Comparison of ENCODE assay signal across 22 cellular contexts in the genomic region with DNA sequence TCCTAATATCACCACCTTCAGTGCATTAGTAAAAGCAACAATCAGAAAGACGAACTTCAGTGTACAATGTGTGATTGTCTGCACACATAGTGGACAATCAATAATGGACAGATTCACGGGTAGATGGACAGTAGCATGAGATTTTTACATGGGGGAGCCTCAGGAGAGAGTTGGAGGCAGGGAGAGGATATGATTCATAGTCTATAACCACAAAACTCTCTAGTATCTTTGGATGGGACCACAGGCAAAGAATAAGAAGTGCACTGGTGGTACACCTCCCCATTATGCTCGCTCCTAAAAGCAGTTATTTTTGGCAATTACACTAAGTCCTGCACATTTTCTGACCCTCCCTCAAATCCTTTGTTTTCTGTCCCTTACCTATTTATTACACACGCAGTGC.
"Had no signal": no experiment of that assay in that cellular context is flagged by ENCODE, and none has a peak within 500 bp of the region (broad histone marks: within the 10 kb centered on the region; RNA-seq: fewer than 3 reads in every experiment).

No MANE protein-coding gene starts in this region.

- H3K27me3 ChIP-seq: body of pancreas had no signal

- H3K4me1 ChIP-seq: body of pancreas had no signal

- H3K9me3 ChIP-seq: body of pancreas had no signal

- ATAC-seq: activated naive CD4-positive, alpha-beta T cell treated with anti-CD3 and anti-CD28 coated beads, Interleukin-2, amount 50 U/mL, for 72 hours; activated naive CD8-positive, alpha-beta T cell treated with anti-CD3 and anti-CD28 coated beads, Interleukin-2, amount 50 U/mL, for 24 hours; activated T-cell treated with anti-CD3 and anti-CD28 coated beads, Interleukin-2, amount 50 U/mL, for 4 hours; body of pancreas; PC-3 had no signal

- H3K4me3 ChIP-seq: body of pancreas had no signal

- DNase-seq: activated CD4-positive, alpha-beta memory T cell treated with anti-CD3 and anti-CD28 coated beads for 36 hours; activated CD4-positive, alpha-beta T cell treated with anti-CD3 and anti-CD28 coated beads, Interleukin-2, amount 10 ng/mL, durations not matched to agents 7 days and 5 days; activated CD4-positive, CD25-positive, alpha-beta regulatory T cell; activated CD8-positive, alpha-beta memory T cell treated with anti-CD3 and anti-CD28 coated beads for 24 hours; activated effector memory CD4-positive, alpha-beta T cell treated with anti-CD3 and anti-CD28 coated beads, Interleukin-2, amount 50 U/mL, for 16 hours; activated naive CD4-positive, alpha-beta T cell treated with Interleukin-2 at 50 U/mL for 16 hours; activated naive CD8-positive, alpha-beta T cell treated with anti-CD3 and anti-CD28 coated beads, Interleukin-2, amount 50 U/mL, for 24 hours; activated T-cell treated with anti-CD3 and anti-CD28 coated beads, Interleukin-2, amount 50 U/mL, for 4 hours; amniotic stem cell; body of pancreas; KG1; MM.1S; NCI-H146; NCI-H187 treated with DMSO at 0.1 percent for 48 hours; NCI-H2081 treated with DMSO at 0.1 percent for 48 hours; NCI-H446; NCI-H524; PC-3; SHP77 treated with DMSO at 0.1 percent for 48 hours; T-helper 1 cell had no signal

- H3K27ac ChIP-seq: body of pancreas, VCaP had no signal
